Comparison of ENCODE assay signal across 17 cellular contexts in genomic region chr2:222706616-222707015, GRCh38. TPM values are rescaled to one million over a fixed set of nuclear protein-coding genes. Genes with fewer than 3 reads are reported as not detected.
"Had no signal": no experiment of that assay in that cellular context is flagged by ENCODE, and none has a peak within 500 bp of the region (broad histone marks: within the 10 kb centered on the region; RNA-seq: fewer than 3 reads in every experiment).

No MANE protein-coding gene starts in this region.

- H3K4me3 ChIP-seq: lung, skin epidermis, transverse colon had no signal

- H3K9me3 Mint-ChIP-seq: activated B cell treated with CpG ODN at 0.5 μM for 24 hours; activated naive CD4-positive, alpha-beta T cell treated with anti-CD3 and anti-CD28 coated beads, Interleukin-2, amount 50 U/mL, for 72 hours; activated T-cell treated with anti-CD3 and anti-CD28 coated beads, Interleukin-2, amount 50 U/mL, for 24 hours; naive B cell; stimulated activated effector memory CD8-positive, alpha-beta T cell treated with anti-CD3 and anti-CD28 coated beads, Interleukin-12 subunit alpha, Interleukin-12 subunit beta, amount 100 ng/mL, for 72 hours had no signal

- H3K27ac ChIP-seq: skin epidermis, transverse colon had no signal

- H3K27ac Mint-ChIP-seq: activated B cell treated with CpG ODN at 0.5 μM for 24 hours; activated naive CD4-positive, alpha-beta T cell treated with anti-CD3 and anti-CD28 coated beads, Interleukin-2, amount 50 U/mL, for 72 hours; activated T-cell treated with anti-CD3 and anti-CD28 coated beads, Interleukin-2, amount 50 U/mL, for 24 hours; stimulated activated effector memory CD8-positive, alpha-beta T cell treated with anti-CD3 and anti-CD28 coated beads, Interleukin-12 subunit alpha, Interleukin-12 subunit beta, amount 100 ng/mL, for 72 hours; T-helper 17 cell had no signal

- H3K36me3 ChIP-seq: transverse colon had no signal

- H3K9me3 ChIP-seq: transverse colon had no signal

- H3K4me3 Mint-ChIP-seq: activated B cell treated with CpG ODN at 0.5 μM for 24 hours; activated T-cell treated with anti-CD3 and anti-CD28 coated beads, Interleukin-2, amount 50 U/mL, for 24 hours; stimulated activated effector memory CD8-positive, alpha-beta T cell treated with anti-CD3 and anti-CD28 coated beads, Interleukin-12 subunit alpha, Interleukin-12 subunit beta, amount 100 ng/mL, for 72 hours; T-helper 17 cell had no signal

- H3K27me3 ChIP-seq: transverse colon had no signal

- H3K36me3 Mint-ChIP-seq: activated naive CD4-positive, alpha-beta T cell treated with anti-CD3 and anti-CD28 coated beads, Interleukin-2, amount 50 U/mL, for 72 hours; naive B cell; stimulated activated effector memory CD8-positive, alpha-beta T cell treated with anti-CD3 and anti-CD28 coated beads, Interleukin-12 subunit alpha, Interleukin-12 subunit beta, amount 100 ng/mL, for 72 hours had no signal

- DNase-seq: activated B cell treated with CpG ODN at 0.5 μM for 24 hours; activated CD4-positive, alpha-beta T cell treated with anti-CD3 and anti-CD28 coated beads, Interleukin-2, amount 50 U/mL, for 1 hour; activated effector memory CD4-positive, alpha-beta T cell treated with anti-CD3 and anti-CD28 coated beads, Interleukin-2, amount 50 U/mL, for 16 hours; activated T-cell treated with anti-CD3 and anti-CD28 coated beads, Interleukin-2, amount 50 U/mL, for 24 hours; amniotic stem cell; hypothalamus; naive B cell; retina; T-helper 17 cell; transverse colon had no signal

- ATAC-seq: T-helper 17 cell had no signal

RNA-seq across cellular contexts. Expression of gene MOGAT1, which starts 35.2 kb away (rescaled TPM):
- total RNA-seq: activated B cell treated with CpG ODN at 0.5 μM for 24 hours; activated naive CD4-positive, alpha-beta T cell treated with anti-CD3 and anti-CD28 coated beads, Interleukin-2, amount 50 U/mL, for 72 hours; bronchial epithelial cell; esophagus mucosa; fibroblast of villous mesenchyme; T-helper 17 cell had no signal
